Comparison of ENCODE assay signal across 19 cellular contexts in genomic region chr21:27058673-27059365, GRCh38.
A peak's percentile ranks its signal among the peaks of the same experiment; 100 is the strongest.
DNase-seq lines count a peak whose midpoint lies in the region; ATAC-seq, FAIRE-seq and TF ChIP-seq lines count a peak whose summit lies in the region.
"Had no signal": no experiment of that assay in that cellular context is flagged by ENCODE, and none has a peak within 500 bp of the region (broad histone marks: within the 10 kb centered on the region; RNA-seq: fewer than 3 reads in every experiment).

No MANE protein-coding gene starts in this region.

- H3K4me2 ChIP-seq in osteoblast (ENCODE audit: insufficient read depth, low read length): peak overlapping the region; percentile 58
- H3K4me2 ChIP-seq: PC-9 had no signal

- H4K20me1 ChIP-seq in osteoblast (ENCODE audit: insufficient read depth, low read length): no peaks in the 10 kb centered on the region

- DNase-seq in HS-27A (ENCODE audit: low read depth) (peak; percentile 40), osteoblast (ENCODE audit: insufficient read length, low spot score, missing footprints) (peak; percentile 30), superior temporal gyrus (ENCODE audit: extremely low spot score) (no peak), medulla oblongata (ENCODE audit: extremely low spot score) (no peak), GOT3 (lab: John Stamatoyannopoulos, UW) (no peak)
- DNase-seq: 8988T, MM.1S, NCI-H1048, NCI-H1417 treated with DMSO at 0.1 percent for 48 hours, NCI-H187 treated with DMSO at 0.1 percent for 48 hours, NCI-H510A treated with DMSO at 0.1 percent for 48 hours, NCI-H748 treated with DMSO at 0.1 percent for 48 hours, PC-9, RPMI8226, SHP77 had no signal

- no peak for TF ChIP-seq CTCF in osteoblast (IDR thresholded peaks at IDR 0.05; ENCODE audit: extremely low read depth, low read depth, low read length)

- no peak for ATAC-seq in GM18858 (IDR thresholded peaks at IDR 0.05; ENCODE audit: unreplicated experiment)
- ATAC-seq: GM12878 had no signal

- peak; percentile 86 for FAIRE-seq in endometrium (lab: Jason Lieb, UNC)
- FAIRE-seq: GM12878 had no signal

- H3K79me2 ChIP-seq in ACC112 (ENCODE audit: control insufficient read depth, insufficient read depth, low read length, unreplicated experiment) (no peaks in the 10 kb centered on the region), osteoblast (ENCODE audit: insufficient read depth, low read length) (no peaks in the 10 kb centered on the region)

- peaks cover 3% of the 10 kb centered on the region; the same call in 1 of the 2 replicates for H3K36me3 ChIP-seq in ACC112 (ENCODE audit: insufficient read depth, low read length)
- H3K36me3 ChIP-seq in osteoblast (ENCODE audit: insufficient read depth, low read length): no peaks in the 10 kb centered on the region

- H3K27me3 ChIP-seq in ACC112 (ENCODE audit: insufficient read depth, low read length): no peaks in the 10 kb centered on the region
- no peaks in the 10 kb centered on the region for H3K27me3 ChIP-seq in osteoblast (ENCODE audit: insufficient read depth, low read length)

- H3K27ac ChIP-seq in ACC112 (ENCODE audit: low read depth, low read length) (peak overlapping the region; percentile 53), osteoblast (ENCODE audit: low read depth, low read length) (no peak overlapping the region)
- H3K27ac ChIP-seq: PC-9 had no signal

- H2AFZ ChIP-seq in ACC112 (ENCODE audit: low read length, unreplicated experiment) (no peak overlapping the region), osteoblast (ENCODE audit: low read length) (no peak overlapping the region)
- H2AFZ ChIP-seq: PC-9 had no signal

- H3K4me3 ChIP-seq in ACC112 (ENCODE audit: low read depth, low read length) (no peak overlapping the region), osteoblast (ENCODE audit: insufficient read depth, low read length) (no peak overlapping the region)
- H3K4me3 ChIP-seq: GM12878, PC-9 had no signal

- no peaks in the 10 kb centered on the region for H3K9me3 ChIP-seq in osteoblast (ENCODE audit: low read depth, low read length)

- H3K4me1 ChIP-seq in ACC112 (ENCODE audit: control insufficient read depth, insufficient read depth, low read length, unreplicated experiment) (peaks cover 27% of the 10 kb centered on the region), osteoblast (ENCODE audit: insufficient read depth, low read length) (peaks cover 23% of the 10 kb centered on the region)

Comparison
In these comparisons a context has a peak if more than half of its experiments do, and no peak if none do; other contexts are left out.
1. DNase-seq: peak in HS-27A (single experiment) and osteoblast (single experiment); none in superior temporal gyrus (single experiment), medulla oblongata (single experiment) and GOT3 (single experiment).